Comparison of ENCODE assay signal across 8 cellular contexts in genomic region chr22:21215973-21216731, GRCh38.
DNase-seq lines count a peak whose midpoint lies in the region; ATAC-seq, FAIRE-seq and TF ChIP-seq lines count a peak whose summit lies in the region.
"Not testable (repeated sequence)": the region's sequence is repeated elsewhere in the genome, so short reads cannot be mapped to it uniquely, and the experiment has no call there.

No MANE protein-coding gene starts in this region.

- not testable (repeated sequence) for H3K79me2 ChIP-seq in mammary epithelial cell (ENCODE audit: insufficient read depth, low read length); HepG2 (ENCODE audit: insufficient read depth, low read length)

- DNase-seq in LHCN-M2 (ENCODE audit: low read depth) (peak; percentile 0), RCC 7860 (ENCODE audit: low spot score) (peak; percentile 12), mammary epithelial cell (peak; percentile 24), esophagus muscularis mucosa (ENCODE audit: extremely low spot score) (peak; percentile 7), posterior vena cava (ENCODE audit: low spot score) (peak; percentile 48), stromal cell of bone marrow (ENCODE audit: low read depth) (peak; percentile 2)
- DNase-seq in activated effector memory CD4-positive, alpha-beta T cell treated with anti-CD3 and anti-CD28 coated beads, Interleukin-2, amount 50 U/mL, for 16 hours, result peak; percentile 61
- not testable (repeated sequence) for DNase-seq in HepG2 (ENCODE audit: low spot score)

- H3K4me3 ChIP-seq in mammary epithelial cell (replicated peaks in 1 of 3; ENCODE audit: insufficient read depth in 1 of 3, low read depth in 2 of 3, low read length in 3 of 3); esophagus muscularis mucosa; HepG2 (replicated peaks in 1 of 3; ENCODE audit: insufficient read depth in 1 of 3, low read depth in 2 of 3, low read length in 3 of 3): not testable (repeated sequence)

- CTCF ChIA-PET in mammary epithelial cell (lab: Charles Lee; ENCODE audit: low non-redundant PET); HepG2 (lab: Yijun Ruan, JAX; ENCODE audit: low intra/inter-chr PET ratio, low total read pairs): not testable (repeated sequence)

- in situ Hi-C loops in mammary epithelial cell (cut with MboI; ENCODE audit: low sequenced_read_pairs in 2 of 2); HepG2 (cut with HindIII; ENCODE audit: extremely low pct_ligation_motif_present, low pct_unique_long_range_greater_than_20kb): not testable (repeated sequence)

- 72% methylated on average over 5 of the region's 24 CpGs for WGBS in mammary epithelial cell (ENCODE audit: low coverage, missing lambda C conversion rate)
- 83% methylated on average over 1 of the region's 24 CpGs for WGBS in esophagus muscularis mucosa
- WGBS in HepG2 (ENCODE audit: low lambda C conversion rate), result 29% methylated on average over 8 of the region's 24 CpGs

- not testable (repeated sequence) for BruUV-seq in mammary epithelial cell (replicated peaks; lab: Mats Ljungman, UMichigan); HepG2 (replicated peaks; lab: Mats Ljungman, UMichigan)

- not testable (repeated sequence) for TF ChIP-seq CTCF in mammary epithelial cell (conservative IDR thresholded peaks at IDR 0.05 in 1 of 2, IDR thresholded peaks at IDR 0.05 in 1 of 2; ENCODE audit: extremely low read depth in 1 of 2, insufficient read depth in 1 of 2, low read depth in 1 of 2, low read length in 2 of 2); esophagus muscularis mucosa (IDR thresholded peaks at IDR 0.05); HepG2 (CRISPR knock-in tag; IDR thresholded peaks at IDR 0.05)

- not testable (repeated sequence) for H2AFZ ChIP-seq in mammary epithelial cell (ENCODE audit: low read depth, low read length); HepG2 (ENCODE audit: low read length)

- not testable (repeated sequence) for TF ChIP-seq EP300 in esophagus muscularis mucosa (IDR thresholded peaks at IDR 0.05); HepG2 (IDR thresholded peaks at IDR 0.05; ENCODE audit: low read depth in 2 of 2, low read length in 2 of 2); HepG2 (CRISPR knock-in tag; IDR thresholded peaks at IDR 0.05; ENCODE audit: borderline replicate concordance)

- H3K36me3 ChIP-seq in mammary epithelial cell (ENCODE audit: insufficient read depth, low read length); esophagus muscularis mucosa; HepG2 (replicated peaks in 1 of 2; ENCODE audit: control insufficient read depth in 1 of 2, insufficient read depth in 2 of 2, low read length in 2 of 2): not testable (repeated sequence)

- H3K27me3 ChIP-seq in mammary epithelial cell (ENCODE audit: insufficient read depth, low read length); esophagus muscularis mucosa; HepG2 (ENCODE audit: control insufficient read depth in 1 of 2, insufficient read depth in 2 of 2, low read length in 2 of 2): not testable (repeated sequence)

- not testable (repeated sequence) for TF ChIP-seq RAD21 in HepG2 (CRISPR knock-in tag; IDR thresholded peaks at IDR 0.05)

- TF ChIP-seq POLR2A in esophagus muscularis mucosa (IDR thresholded peaks at IDR 0.05; ENCODE audit: low read depth); HepG2 (IDR thresholded peaks at IDR 0.05; ENCODE audit: insufficient read depth in 1 of 2, low read depth in 2 of 2, low read length in 2 of 2): not testable (repeated sequence)

- intact Hi-C loops in mammary epithelial cell (cut with micrococcal nuclease); esophagus muscularis mucosa (cut with DNase I); HepG2 (cut with micrococcal nuclease; ENCODE audit: unreplicated experiment); posterior vena cava (cut with DNase I): not testable (repeated sequence)

- not testable (repeated sequence) for H3K9me3 ChIP-seq in mammary epithelial cell (replicated peaks; ENCODE audit: insufficient read depth, low read length); esophagus muscularis mucosa; HepG2 (ENCODE audit: low read length)

- H3K27ac ChIP-seq in mammary epithelial cell (ENCODE audit: insufficient read depth, low read depth, low read length); esophagus muscularis mucosa (replicated peaks in 1 of 4); HepG2 (ENCODE audit: extremely low read length, insufficient read depth, low read length): not testable (repeated sequence)

- not testable (repeated sequence) for H4K20me1 ChIP-seq in mammary epithelial cell (ENCODE audit: insufficient read depth, low read length); HepG2 (ENCODE audit: insufficient read depth, low read length)

- not testable (repeated sequence) for H3K9ac ChIP-seq in mammary epithelial cell (ENCODE audit: insufficient read depth, low read length); HepG2 (ENCODE audit: insufficient read depth, low read depth, low read length)

- POLR2A ChIA-PET in HepG2 (lab: Yijun Ruan, JAX), result not testable (repeated sequence)

- dilution Hi-C loops in mammary epithelial cell (cut with HindIII; ENCODE audit: low sequenced_read_pairs), result not testable (repeated sequence)

- not testable (repeated sequence) for H3K4me2 ChIP-seq in mammary epithelial cell (ENCODE audit: insufficient read depth, low read depth, low read length); HepG2 (ENCODE audit: low read depth, low read length)

- not testable (repeated sequence) for H3K4me1 ChIP-seq in mammary epithelial cell (ENCODE audit: insufficient read depth, low read length); esophagus muscularis mucosa; HepG2 (ENCODE audit: insufficient read depth, low read length)

- not testable (repeated sequence) for FAIRE-seq in RCC 7860 (lab: Jason Lieb, UNC); HepG2 (lab: Jason Lieb, UNC)

- ATAC-seq in HepG2, result not testable (repeated sequence)

TF ChIP-seq in HepG2, 621 proteins besides CTCF, POLR2A, EP300 and RAD21:
- TF ChIP-seq, protein P1, sequence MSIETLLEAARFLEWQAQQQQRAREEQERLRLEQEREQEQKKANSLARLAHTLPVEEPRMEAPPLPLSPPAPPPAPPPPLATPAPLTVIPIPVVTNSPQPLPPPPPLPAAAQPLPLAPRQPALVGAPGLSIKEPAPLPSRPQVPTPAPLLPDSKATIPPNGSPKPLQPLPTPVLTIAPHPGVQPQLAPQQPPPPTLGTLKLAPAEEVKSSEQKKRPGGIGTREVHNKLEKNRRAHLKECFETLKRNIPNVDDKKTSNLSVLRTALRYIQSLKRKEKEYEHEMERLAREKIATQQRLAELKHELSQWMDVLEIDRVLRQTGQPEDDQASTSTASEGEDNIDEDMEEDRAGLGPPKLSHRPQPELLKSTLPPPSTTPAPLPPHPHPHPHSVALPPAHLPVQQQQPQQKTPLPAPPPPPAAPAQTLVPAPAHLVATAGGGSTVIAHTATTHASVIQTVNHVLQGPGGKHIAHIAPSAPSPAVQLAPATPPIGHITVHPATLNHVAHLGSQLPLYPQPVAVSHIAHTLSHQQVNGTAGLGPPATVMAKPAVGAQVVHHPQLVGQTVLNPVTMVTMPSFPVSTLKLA (IDR thresholded peaks at IDR 0.05), result peak; percentile 64; the same call in 1 of the 2 replicates
TF ChIP-seq in HepG2: peak in this region for 1; not testable (repeated sequence) for 620.
